ENCODE assay signal across 18 cellular contexts in the genomic region with DNA sequence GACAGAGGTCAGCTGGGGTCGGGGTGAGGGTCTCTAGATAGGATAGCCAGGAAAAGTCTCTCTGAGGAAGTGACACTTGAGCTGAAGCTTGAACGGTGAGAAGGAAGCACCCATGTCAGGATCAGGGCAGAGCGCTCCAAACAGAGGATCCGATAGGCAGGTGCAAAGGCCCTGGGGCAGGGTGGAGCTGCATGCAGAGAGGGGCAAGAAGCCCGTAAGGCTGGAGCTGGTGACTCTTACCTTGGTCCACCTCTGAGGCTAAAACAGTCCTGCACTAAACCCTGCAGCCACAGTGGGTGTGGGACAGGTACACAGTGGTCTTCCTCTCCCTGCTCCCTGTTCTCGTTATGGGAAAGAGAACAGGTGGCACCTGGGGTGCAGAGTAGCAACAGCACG. TPM values are rescaled to one million over a fixed set of nuclear protein-coding genes. Genes with fewer than 3 reads are reported as not detected.
A peak's percentile ranks its signal among the peaks of the same experiment; 100 is the strongest.
DNase-seq lines count a peak whose midpoint lies in the region; ATAC-seq, FAIRE-seq and TF ChIP-seq lines count a peak whose summit lies in the region.
"Had no signal": no experiment of that assay in that cellular context is flagged by ENCODE, and none has a peak within 500 bp of the region (broad histone marks: within the 10 kb centered on the region; RNA-seq: fewer than 3 reads in every experiment).

No MANE protein-coding gene starts in this region.

- peak overlapping the region; percentile 43 for H3K27ac Mint-ChIP-seq in neural crest cell (ENCODE audit: unreplicated experiment)
- H3K27ac Mint-ChIP-seq: CD4-positive, alpha-beta memory T cell had no signal

- H3K9me3 Mint-ChIP-seq in neural crest cell: no peaks in the 10 kb centered on the region
- H3K9me3 Mint-ChIP-seq: CD4-positive, alpha-beta memory T cell had no signal

- H3K27ac ChIP-seq in VCaP (peak overlapping the region; percentile 53; the same call in 1 of the 2 replicates), gastrocnemius medialis (peak overlapping the region; percentile 95 to 100 (median 96))
- H3K27ac ChIP-seq: GM23248 had no signal

- peaks cover 58 to 81% of the 10 kb centered on the region in 2 donors for H3K4me1 ChIP-seq in gastrocnemius medialis

- ATAC-seq in gastrocnemius medialis (no peak), HG03378 (IDR thresholded peaks at IDR 0.05; ENCODE audit: unreplicated experiment) (no peak)

- no peaks in the 10 kb centered on the region for H3K27me3 ChIP-seq in gastrocnemius medialis

- no peak for TF ChIP-seq CTCF in VCaP (conservative IDR thresholded peaks at IDR 0.05)
- TF ChIP-seq CTCF in neural crest cell (conservative IDR thresholded peaks at IDR 0.05): no peak
- no peak for TF ChIP-seq CTCF in gastrocnemius medialis (IDR thresholded peaks at IDR 0.05 in 4 of 5, conservative IDR thresholded peaks at IDR 0.05 in 1 of 5)

- intact Hi-C loops in gastrocnemius medialis (cut with DNase I; ENCODE audit: low total_unique reads): no loop called here

- H3K9me3 ChIP-seq in gastrocnemius medialis: no peaks in the 10 kb centered on the region

- no peak for FAIRE-seq in urothelium cell line (lab: Jason Lieb, UNC)
- FAIRE-seq: G401.6, GM12892, H1 had no signal

- H3K4me3 ChIP-seq in gastrocnemius medialis: no peak overlapping the region
- H3K4me3 ChIP-seq: GM23248 had no signal

- H3K4me1 Mint-ChIP-seq in neural crest cell: peaks cover 11% of the 10 kb centered on the region
- H3K4me1 Mint-ChIP-seq: CD4-positive, alpha-beta memory T cell had no signal

- H3K27me3 Mint-ChIP-seq in neural crest cell (ENCODE audit: low read depth): peaks cover 10% of the 10 kb centered on the region

- no peaks in the 10 kb centered on the region for H3K36me3 Mint-ChIP-seq in neural crest cell (ENCODE audit: low read depth)
- H3K36me3 Mint-ChIP-seq: CD4-positive, alpha-beta memory T cell had no signal

- H3K4me3 Mint-ChIP-seq in neural crest cell: no peak overlapping the region
- H3K4me3 Mint-ChIP-seq: CD4-positive, alpha-beta memory T cell had no signal

- no peaks in the 10 kb centered on the region for H3K36me3 ChIP-seq in gastrocnemius medialis

- in situ Hi-C loops in gastrocnemius medialis (cut with MboI; ENCODE audit: low sequenced_read_pairs in 4 of 4): no loop called here

- DNase-seq in neural crest cell (ENCODE audit: low read depth, low spot score) (no peak), gastrocnemius medialis (no peak), T-helper 9 cell (no peak), urothelium cell line (ENCODE audit: low spot score) (no peak)
- DNase-seq: C1 segment of cervical spinal cord; CD4-positive, alpha-beta memory T cell; COR-L47; DND-41; GM23248; H7; HCEC 1CT had no signal

- no peak for TF ChIP-seq POLR2A in gastrocnemius medialis (IDR thresholded peaks at IDR 0.05)

RNA-seq across cellular contexts. Expression of gene C10orf71, which starts 5.8 kb away (rescaled TPM):
- total RNA-seq in neural crest cell: not detected in 2 replicates
- 100 to 1,000 TPM in 1 of 4 donors, 10 to 100 TPM in 3; 26.5 to 208 (median 69.6) TPM for total RNA-seq in gastrocnemius medialis
- total RNA-seq: A172; A673; CD4-positive, alpha-beta memory T cell; GM23248; H1; H7 had no signal

Comparison
In these comparisons a context has a peak if more than half of its experiments do, and no peak if none do; other contexts are left out.
1. RNA of gene C10orf71, which starts 5.8 kb away (total RNA-seq): 26.5 to 208 TPM in gastrocnemius medialis; not detected in neural crest cell; every median in the first group is over 10 times any median in the second.